ENCODE assay signal across 1 cellular context in genomic region chr20:20019123-20019522, GRCh38.
TF ChIP-seq lines count a peak whose summit lies in the region.

No MANE protein-coding gene starts in this region.

TF ChIP-seq in A549, 52 proteins besides CTCF, POLR2A, EP300 and RAD21 (continued from another document):
- TF ChIP-seq REST (IDR thresholded peaks at IDR 0.05) = no peak
